In genomic region chr3:129010316-129010956, GRCh38 we compare ENCODE assay signal across 24 cellular contexts. TPM values are rescaled to one million over a fixed set of nuclear protein-coding genes. Genes with fewer than 3 reads are reported as not detected.
"Had no signal": no experiment of that assay in that cellular context is flagged by ENCODE, and none has a peak within 500 bp of the region (broad histone marks: within the 10 kb centered on the region; RNA-seq: fewer than 3 reads in every experiment).

No MANE protein-coding gene starts in this region.

- H3K4me3 ChIP-seq: heart right ventricle, thyroid gland had no signal

- H3K4me3 Mint-ChIP-seq: activated naive CD8-positive, alpha-beta T cell treated with anti-CD3 and anti-CD28 coated beads, Interleukin-2, amount 50 U/mL, for 24 hours; natural killer cell treated with Interleukin-12 subunit alpha and Interleukin-12 subunit beta and Interleukin-15 and Interleukin-18, amount 100 ng/mL, for 72 hours had no signal

- H3K27me3 ChIP-seq: thyroid gland had no signal

- H3K36me3 ChIP-seq: thyroid gland, WERI-Rb-1 had no signal

- ATAC-seq: activated naive CD8-positive, alpha-beta T cell treated with anti-CD3 and anti-CD28 coated beads, Interleukin-2, amount 50 U/mL, for 24 hours; heart right ventricle; left lobe of liver; natural killer cell treated with Interleukin-12 subunit alpha and Interleukin-12 subunit beta and Interleukin-15 and Interleukin-18, amount 100 ng/mL, for 72 hours; stimulated activated naive CD8-positive, alpha-beta T cell treated with anti-CD3 and anti-CD28 coated beads, Interleukin-15, Interleukin-2, amounts not matched to agents 100 U/mL and 50 U/mL, for 24 hours had no signal

- H3K27ac Mint-ChIP-seq: activated naive CD8-positive, alpha-beta T cell treated with anti-CD3 and anti-CD28 coated beads, Interleukin-2, amount 50 U/mL, for 24 hours; activated T-helper 2 cell treated with anti-CD3 and anti-CD28 coated beads, Interferon-gamma antibody, Interleukin-2, Interleukin-4, amounts not matched to agents 10 μg/mL and 5 μg/mL and 100 μg/mL, durations not matched to agents 14 hours and 24 hours and 36 hours; natural killer cell treated with Interleukin-12 subunit alpha and Interleukin-12 subunit beta and Interleukin-15 and Interleukin-18, amount 100 ng/mL, for 72 hours had no signal

- H3K9me3 Mint-ChIP-seq: activated naive CD8-positive, alpha-beta T cell treated with anti-CD3 and anti-CD28 coated beads, Interleukin-2, amount 50 U/mL, for 24 hours; activated T-helper 2 cell treated with anti-CD3 and anti-CD28 coated beads, Interferon-gamma antibody, Interleukin-2, Interleukin-4, amounts not matched to agents 10 μg/mL and 5 μg/mL and 100 μg/mL, durations not matched to agents 14 hours and 24 hours and 36 hours; natural killer cell treated with Interleukin-12 subunit alpha and Interleukin-12 subunit beta and Interleukin-15 and Interleukin-18, amount 100 ng/mL, for 72 hours had no signal

- H3K9me3 ChIP-seq: heart right ventricle, SK-N-SH, thyroid gland had no signal

- DNase-seq: activated CD4-positive, CD25-positive, alpha-beta regulatory T cell treated with anti-CD3 and anti-CD28 coated beads, Interleukin-2, amount 50 U/mL, for 72 hours; activated naive CD4-positive, alpha-beta T cell; activated naive CD8-positive, alpha-beta T cell treated with anti-CD3 and anti-CD28 coated beads, Interleukin-2, amount 50 U/mL, for 24 hours; activated T-cell treated with anti-CD3 and anti-CD28 coated beads, Interleukin-2, amount 50 U/mL, for 1 hour; cortex of kidney; heart right ventricle; mammary epithelial cell; midbrain; nucleus accumbens; SK-N-SH; stimulated activated CD4-positive, alpha-beta T cell treated with anti-CD3 and anti-CD28 coated beads, Interleukin-4, amount 100 ng/mL, for 24 hours; stimulated activated naive CD8-positive, alpha-beta T cell treated with anti-CD3 and anti-CD28 coated beads, Interleukin-15, Interleukin-2, amounts not matched to agents 100 U/mL and 50 U/mL, for 24 hours; substantia nigra; thyroid gland; WERI-Rb-1 had no signal

- H3K36me3 Mint-ChIP-seq: natural killer cell treated with Interleukin-12 subunit alpha and Interleukin-12 subunit beta and Interleukin-15 and Interleukin-18, amount 100 ng/mL, for 72 hours had no signal

- H3K27ac ChIP-seq: thyroid gland, WERI-Rb-1 had no signal

- H3K27me3 Mint-ChIP-seq: natural killer cell treated with Interleukin-12 subunit alpha and Interleukin-12 subunit beta and Interleukin-15 and Interleukin-18, amount 100 ng/mL, for 72 hours had no signal

RNA-seq across cellular contexts. Expression of gene EFCC1, which starts 9.3 kb away (rescaled TPM):
- total RNA-seq: epithelial cell of proximal tubule, fibroblast of villous mesenchyme, renal cortical epithelial cell had no signal
- polyA plus RNA-seq: keratinocyte, mammary epithelial cell, SK-N-SH had no signal

RNA-seq across cellular contexts. Expression of gene CFAP92, which starts 16.6 kb away (rescaled TPM):
- total RNA-seq: activated T-helper 2 cell treated with anti-CD3 and anti-CD28 coated beads, Interferon-gamma antibody, Interleukin-2, Interleukin-4, amounts not matched to agents 10 μg/mL and 5 μg/mL and 100 μg/mL, durations not matched to agents 14 hours and 24 hours and 36 hours; epithelial cell of proximal tubule; fibroblast of villous mesenchyme; left lobe of liver; T-helper 2 cell treated with Interferon-gamma antibody and Interleukin-4, amounts not matched to agents 100 ng/mL and 5 ng/mL, for 36 hours had no signal
- polyA plus RNA-seq: SK-N-SH had no signal

RNA-seq across cellular contexts. Expression of gene GP9, which starts 50.1 kb away (rescaled TPM):
- total RNA-seq: activated T-helper 2 cell treated with anti-CD3 and anti-CD28 coated beads, Interferon-gamma antibody, Interleukin-2, Interleukin-4, amounts not matched to agents 10 μg/mL and 5 μg/mL and 100 μg/mL, durations not matched to agents 14 hours and 24 hours and 36 hours; cerebellum; epithelial cell of proximal tubule; fibroblast of villous mesenchyme; heart right ventricle; mammary epithelial cell; renal cortical epithelial cell; T-helper 2 cell treated with Interferon-gamma antibody and Interleukin-4, amounts not matched to agents 100 ng/mL and 5 ng/mL, for 36 hours; thyroid gland had no signal
- polyA plus RNA-seq: keratinocyte, mammary epithelial cell, SK-N-SH had no signal
